Comparison of ENCODE assay signal across 28 cellular contexts in genomic region chr15:82306791-82307713, GRCh38. TPM values are rescaled to one million over a fixed set of nuclear protein-coding genes. Genes with fewer than 3 reads are reported as not detected.
DNase-seq lines count a peak whose midpoint lies in the region; ATAC-seq, FAIRE-seq and TF ChIP-seq lines count a peak whose summit lies in the region.
"Had no signal": no experiment of that assay in that cellular context is flagged by ENCODE, and none has a peak within 500 bp of the region (broad histone marks: within the 10 kb centered on the region; RNA-seq: fewer than 3 reads in every experiment).

No MANE protein-coding gene starts in this region.

- no peaks in the 10 kb centered on the region for H3K4me1 Mint-ChIP-seq in activated CD8-positive, alpha-beta memory T cell treated with anti-CD3 and anti-CD28 coated beads, Interleukin-2, amount 10 ng/mL, durations not matched to agents 7 days and 5 days
- peaks cover 10% of the 10 kb centered on the region for H3K4me1 Mint-ChIP-seq in activated CD4-positive, alpha-beta T cell treated with anti-CD3 and anti-CD28 coated beads, Interleukin-2, amount 10 ng/mL, durations not matched to agents 7 days and 5 days
- H3K4me1 Mint-ChIP-seq: activated naive CD8-positive, alpha-beta T cell treated with anti-CD3 and anti-CD28 coated beads for 36 hours; activated T-helper 17 cell treated with anti-CD3 and anti-CD28 coated beads, Interleukin-2, amount 50 U/mL, for 72 hours; naive B cell had no signal

- H3K9me3 Mint-ChIP-seq in activated CD8-positive, alpha-beta memory T cell treated with anti-CD3 and anti-CD28 coated beads, Interleukin-2, amount 10 ng/mL, durations not matched to agents 7 days and 5 days (ENCODE audit: low read depth): peaks cover 3% of the 10 kb centered on the region
- peaks cover 4% of the 10 kb centered on the region for H3K9me3 Mint-ChIP-seq in activated CD4-positive, alpha-beta T cell treated with anti-CD3 and anti-CD28 coated beads, Interleukin-2, amount 10 ng/mL, durations not matched to agents 7 days and 5 days
- H3K9me3 Mint-ChIP-seq: T-helper 1 cell treated with Interleukin-12 subunit alpha and Interleukin-12 subunit beta and Interleukin-4 antibody, amounts not matched to agents 30 μg/mL and 1 μg/mL, for 36 hours had no signal

- no peak overlapping the region for H3K4me2 ChIP-seq in K562 (ENCODE audit: insufficient read depth, low read length)

- no peak overlapping the region for H3K27ac Mint-ChIP-seq in activated CD8-positive, alpha-beta memory T cell treated with anti-CD3 and anti-CD28 coated beads, Interleukin-2, amount 10 ng/mL, durations not matched to agents 7 days and 5 days
- no peak overlapping the region for H3K27ac Mint-ChIP-seq in activated CD4-positive, alpha-beta T cell treated with anti-CD3 and anti-CD28 coated beads, Interleukin-2, amount 10 ng/mL, durations not matched to agents 7 days and 5 days
- H3K27ac Mint-ChIP-seq: activated naive CD8-positive, alpha-beta T cell treated with anti-CD3 and anti-CD28 coated beads for 36 hours; activated T-helper 17 cell treated with anti-CD3 and anti-CD28 coated beads, Interleukin-2, amount 50 U/mL, for 72 hours; T-helper 1 cell treated with Interleukin-12 subunit alpha and Interleukin-12 subunit beta and Interleukin-4 antibody, amounts not matched to agents 30 μg/mL and 1 μg/mL, for 36 hours had no signal

- H3K36me3 ChIP-seq in K562 (ENCODE audit: control insufficient read depth, insufficient read depth, low read length) (no peaks in the 10 kb centered on the region), vagina (no peaks in the 10 kb centered on the region)
- H3K36me3 ChIP-seq: ascending aorta, thoracic aorta had no signal

- H3K9me3 ChIP-seq in K562 (replicated peaks; ENCODE audit: control insufficient read depth, insufficient read depth, low read depth, low read length): no peaks in the 10 kb centered on the region
- no peaks in the 10 kb centered on the region for H3K9me3 ChIP-seq in vagina
- H3K9me3 ChIP-seq: ascending aorta had no signal

- H3K27me3 ChIP-seq in K562 (ENCODE audit: control insufficient read depth in 2 of 2, insufficient read depth in 2 of 2, low read length in 2 of 2): peaks cover 3 to 15% of the 10 kb centered on the region in 2 experiments; a peak in 2 of 5 replicates
- H3K27me3 ChIP-seq in vagina: no peaks in the 10 kb centered on the region
- H3K27me3 ChIP-seq: ascending aorta had no signal

- CTCF ChIA-PET in activated CD8-positive, alpha-beta memory T cell treated with anti-CD3 and anti-CD28 coated beads, Interleukin-2, amount 10 ng/mL, durations not matched to agents 7 days and 5 days (lab: Charles Lee): no interaction called here
- CTCF ChIA-PET in K562 (lab: Yijun Ruan, JAX; ENCODE audit: low intra/inter-chr PET ratio): no interaction called here
- CTCF ChIA-PET in activated CD4-positive, alpha-beta T cell treated with anti-CD3 and anti-CD28 coated beads, Interleukin-2, amount 10 ng/mL, durations not matched to agents 7 days and 5 days (lab: Charles Lee): interaction anchor here (1.5 kb wide), 1 partner anchor 13 kb away, joined by 3 read pairs; no protein-coding TSS in a partner anchor

- ATAC-seq in activated CD8-positive, alpha-beta memory T cell treated with anti-CD3 and anti-CD28 coated beads, Interleukin-2, amount 10 ng/mL, durations not matched to agents 7 days and 5 days: no peak
- peak; percentile 57; the same call in 2 of the 3 replicates for ATAC-seq in K562
- ATAC-seq in left lobe of liver: no peak
- no peak for ATAC-seq in GM19455 (IDR thresholded peaks at IDR 0.05; ENCODE audit: unreplicated experiment)
- ATAC-seq: activated T-helper 17 cell treated with anti-CD3 and anti-CD28 coated beads, Interleukin-2, amount 50 U/mL, for 72 hours; left colon had no signal

- DNase-seq in activated CD8-positive, alpha-beta memory T cell treated with anti-CD3 and anti-CD28 coated beads for 24 hours: peak; percentile 40
- no peak for DNase-seq in activated CD8-positive, alpha-beta memory T cell treated with anti-CD3 and anti-CD28 coated beads, Interleukin-2, amount 10 ng/mL, durations not matched to agents 7 days and 5 days
- DNase-seq in K562 (ENCODE audit: extremely low read depth in 1 of 4, low spot score in 3 of 4): no peak
- DNase-seq in left lobe of liver (ENCODE audit: low spot score): peak; percentile 19
- DNase-seq in vagina (ENCODE audit: extremely low spot score in 2 of 2): peak; percentile 71 to 88
- DNase-seq in NCI-H1092 (lab: John Stamatoyannopoulos, UW): no peak
- no peak for DNase-seq in activated CD4-positive, alpha-beta T cell treated with anti-CD3 and anti-CD28 coated beads, Interleukin-2, amount 10 ng/mL, durations not matched to agents 7 days and 5 days
- DNase-seq: activated CD4-positive, alpha-beta T cell treated with anti-CD3 and anti-CD28 coated beads for 4 hours; activated naive CD8-positive, alpha-beta T cell treated with anti-CD3 and anti-CD28 coated beads for 36 hours; caudate nucleus; CD8-positive, alpha-beta memory T cell; left colon; mesenchymal stem cell; naive B cell; NCI-H1105; NCI-H2081; NCI-H345; NCI-H774; retina; stimulated activated CD4-positive, alpha-beta T cell treated with anti-CD3 and anti-CD28 coated beads, Interleukin-4, amount 100 ng/mL, for 24 hours; stimulated activated naive CD4-positive, alpha-beta T cell had no signal

- peaks cover 3 to 4% of the 10 kb centered on the region in 2 experiments; a peak in 2 of 5 replicates for H3K4me1 ChIP-seq in K562 (replicated peaks in 1 of 2; ENCODE audit: control insufficient read depth in 2 of 2, insufficient read depth in 2 of 2, low read length in 2 of 2)
- no peaks in the 10 kb centered on the region for H3K4me1 ChIP-seq in vagina
- H3K4me1 ChIP-seq: ascending aorta had no signal

- POLR2A ChIA-PET in K562 (lab: Yijun Ruan, JAX): no interaction called here
- POLR2A ChIA-PET in activated CD4-positive, alpha-beta T cell treated with anti-CD3 and anti-CD28 coated beads, Interleukin-2, amount 10 ng/mL, durations not matched to agents 7 days and 5 days (lab: Charles Lee): no interaction called here

- WGBS in K562 (ENCODE audit: insufficient coverage, low coverage, missing lambda C conversion rate): 39% methylated on average over 15 of the region's 16 CpGs

- in situ Hi-C loops in K562 (cut with MboI): no loop called here

- H4K20me1 ChIP-seq in K562 (replicated peaks; ENCODE audit: control insufficient read depth, insufficient read depth, low read length): no peaks in the 10 kb centered on the region

- no peaks in the 10 kb centered on the region for H3K9me1 ChIP-seq in K562 (ENCODE audit: control insufficient read depth, insufficient read depth, low read length)

- H3K79me2 ChIP-seq in K562 (ENCODE audit: control insufficient read depth, insufficient read depth, low read length): no peaks in the 10 kb centered on the region

- no peak for TF ChIP-seq EP300 in K562 (IDR thresholded peaks at IDR 0.05; ENCODE audit: low read length)

- no peaks in the 10 kb centered on the region for H3K36me3 Mint-ChIP-seq in activated CD8-positive, alpha-beta memory T cell treated with anti-CD3 and anti-CD28 coated beads, Interleukin-2, amount 10 ng/mL, durations not matched to agents 7 days and 5 days
- H3K36me3 Mint-ChIP-seq in activated CD4-positive, alpha-beta T cell treated with anti-CD3 and anti-CD28 coated beads, Interleukin-2, amount 10 ng/mL, durations not matched to agents 7 days and 5 days (ENCODE audit: low read depth): no peaks in the 10 kb centered on the region

- TF ChIP-seq RAD21 in K562 (CRISPR knock-in tag; conservative IDR thresholded peaks at IDR 0.05 in 1 of 2, IDR thresholded peaks at IDR 0.05 in 1 of 2): no peak

- no peak for FAIRE-seq in K562 (lab: Jason Lieb, UNC)
- FAIRE-seq: G401.6 had no signal

- intact Hi-C loops in K562 (cut with micrococcal nuclease) (no loop called here), vagina (cut with DNase I) (no loop called here)

- no peak overlapping the region for H3K9ac ChIP-seq in K562 (ENCODE audit: insufficient read depth in 1 of 2, low read depth in 2 of 2, low read length in 2 of 2)

- TF ChIP-seq POLR2A in K562 (conservative IDR thresholded peaks at IDR 0.05): no peak
- no peak for TF ChIP-seq POLR2A in vagina (IDR thresholded peaks at IDR 0.05)

- H3K4me3 ChIP-seq in K562: no peak overlapping the region
- no peak overlapping the region for H3K4me3 ChIP-seq in vagina
- H3K4me3 ChIP-seq: ascending aorta, thoracic aorta had no signal

- no peak overlapping the region for H3K27ac ChIP-seq in K562 (ENCODE audit: extremely low read depth, low read depth, low read length)
- no peak overlapping the region for H3K27ac ChIP-seq in vagina
- H3K27ac ChIP-seq: 22Rv1, ascending aorta, thoracic aorta had no signal

- H3K4me3 Mint-ChIP-seq in activated CD8-positive, alpha-beta memory T cell treated with anti-CD3 and anti-CD28 coated beads, Interleukin-2, amount 10 ng/mL, durations not matched to agents 7 days and 5 days: no peak overlapping the region
- no peak overlapping the region for H3K4me3 Mint-ChIP-seq in activated CD4-positive, alpha-beta T cell treated with anti-CD3 and anti-CD28 coated beads, Interleukin-2, amount 10 ng/mL, durations not matched to agents 7 days and 5 days
- H3K4me3 Mint-ChIP-seq: activated naive CD8-positive, alpha-beta T cell treated with anti-CD3 and anti-CD28 coated beads for 36 hours; activated T-helper 17 cell treated with anti-CD3 and anti-CD28 coated beads, Interleukin-2, amount 50 U/mL, for 72 hours; CD8-positive, alpha-beta memory T cell; naive B cell; T-helper 1 cell treated with Interleukin-12 subunit alpha and Interleukin-12 subunit beta and Interleukin-4 antibody, amounts not matched to agents 30 μg/mL and 1 μg/mL, for 36 hours had no signal

- BruUV-seq in K562 (replicated peaks; lab: Mats Ljungman, UMichigan): no TSS peak

- peaks cover 3% of the 10 kb centered on the region for H3K27me3 Mint-ChIP-seq in activated CD8-positive, alpha-beta memory T cell treated with anti-CD3 and anti-CD28 coated beads, Interleukin-2, amount 10 ng/mL, durations not matched to agents 7 days and 5 days
- H3K27me3 Mint-ChIP-seq in activated CD4-positive, alpha-beta T cell treated with anti-CD3 and anti-CD28 coated beads, Interleukin-2, amount 10 ng/mL, durations not matched to agents 7 days and 5 days: peaks cover 4% of the 10 kb centered on the region
- H3K27me3 Mint-ChIP-seq: activated naive CD8-positive, alpha-beta T cell treated with anti-CD3 and anti-CD28 coated beads for 36 hours; activated T-helper 17 cell treated with anti-CD3 and anti-CD28 coated beads, Interleukin-2, amount 50 U/mL, for 72 hours had no signal

- TF ChIP-seq CTCF in K562 (IDR thresholded peaks at IDR 0.05 in 2 of 3, conservative IDR thresholded peaks at IDR 0.05 in 1 of 3; ENCODE audit: insufficient read depth in 2 of 3, low read depth in 1 of 3, low read length in 3 of 3): no peak
- no peak for TF ChIP-seq CTCF in vagina (IDR thresholded peaks at IDR 0.05)

- no peak overlapping the region for H2AFZ ChIP-seq in K562 (ENCODE audit: low read depth, low read length)

RNA-seq across cellular contexts. Expression of gene GOLGA6L10, which starts 42.2 kb away (rescaled TPM):
- 1 to 10 TPM in 1 of 2 experiments, under 1 TPM in 1; 0.91 to 2.2 TPM for total RNA-seq in activated CD8-positive, alpha-beta memory T cell treated with anti-CD3 and anti-CD28 coated beads, Interleukin-2, amount 10 ng/mL, durations not matched to agents 7 days and 5 days
- total RNA-seq in K562 (2011; cell fraction: chromatin; rRNA removed; ENCODE audit: low replicate concordance): 10.5 and 22.9 TPM in 2 replicates
- 4.5 and 5.5 TPM in 2 replicates for total RNA-seq in K562 (2011; cell fraction: nucleolus; rRNA removed)
- 22.1 and 29.5 TPM in 2 replicates for total RNA-seq in K562 (2011; cell fraction: nucleoplasm; rRNA removed)
- total RNA-seq in K562 (2014; rRNA removed): 2.4 and 2.7 TPM in 2 replicates
- 1.9 and 3.0 TPM in 2 replicates for total RNA-seq in K562 (2014; rRNA removed; fragmentation: Illumina TruSeq; extraction: Trizol)
- 2.0 TPM in 2 replicates for total RNA-seq in K562 (2015; rRNA removed; fragmentation: Illumina TruSeq; extraction: Trizol)
- total RNA-seq in K562 (2021): 2.2 TPM in 2 replicates
- 4.0 and 4.1 TPM in 2 replicates for polyA plus RNA-seq in K562 (2011; rRNA removed)
- polyA plus RNA-seq in K562 (2011; cell fraction: cytosol; rRNA removed): 0.22 and 0.60 TPM in 2 replicates
- 6.1 and 8.4 TPM in 2 replicates for polyA plus RNA-seq in K562 (2011; cell fraction: nucleus; rRNA removed)
- 1.3 and 3.8 TPM in 2 replicates for polyA plus RNA-seq in K562 (2012)
- 1.5 and 2.0 TPM in 2 replicates for polyA plus RNA-seq in K562 (2014; fragmentation: Illumina TruSeq; extraction: Trizol)
- under 1 TPM; 0.32 to 0.34 TPM for polyA plus RNA-seq in K562 (2014; fragmentation: Nextera tagmentation; extraction: Ambion mirVana)
- 2.7 and 7.1 TPM in 2 replicates for polyA plus RNA-seq in K562 (2014; rRNA removed)
- polyA minus RNA-seq in K562 (2011; rRNA and poly(A)+ RNA removed): 2.1 and 2.2 TPM in 2 replicates
- polyA minus RNA-seq in K562 (2011; cell fraction: cytosol; rRNA and poly(A)+ RNA removed): 0.86 TPM in 1 of 2 replicates, not detected in the other
- 3.4 and 7.1 TPM in 2 replicates for polyA minus RNA-seq in K562 (2011; cell fraction: nucleus; rRNA and poly(A)+ RNA removed)
- 0.48 TPM for total RNA-seq in left lobe of liver
- total RNA-seq in vagina: 3.4 TPM
- total RNA-seq in activated CD4-positive, alpha-beta T cell treated with anti-CD3 and anti-CD28 coated beads, Interleukin-2, amount 10 ng/mL, durations not matched to agents 7 days and 5 days: under 1 TPM; 0.54 to 0.97 TPM

RNA-seq across cellular contexts. Expression of gene SAXO2, which starts 44.4 kb away (rescaled TPM):
- total RNA-seq in activated CD8-positive, alpha-beta memory T cell treated with anti-CD3 and anti-CD28 coated beads, Interleukin-2, amount 10 ng/mL, durations not matched to agents 7 days and 5 days: not detected
- total RNA-seq in K562 (2011; cell fraction: chromatin; rRNA removed; ENCODE audit: low replicate concordance): 7.6 and 10.0 TPM in 2 replicates
- total RNA-seq in K562 (2011; cell fraction: nucleolus; rRNA removed): 7.0 and 21.3 TPM in 2 replicates
- total RNA-seq in K562 (2011; cell fraction: nucleoplasm; rRNA removed): 17.5 and 28.9 TPM in 2 replicates
- total RNA-seq in K562 (2014; rRNA removed): 3.2 and 8.5 TPM in 2 replicates
- total RNA-seq in K562 (2014; rRNA removed; fragmentation: Illumina TruSeq; extraction: Trizol): 3.1 and 3.6 TPM in 2 replicates
- 5.0 and 8.6 TPM in 2 replicates for total RNA-seq in K562 (2015; rRNA removed; fragmentation: Illumina TruSeq; extraction: Trizol)
- total RNA-seq in K562 (2021): 5.7 and 8.2 TPM in 2 replicates
- 12.0 and 14.2 TPM in 2 replicates for polyA plus RNA-seq in K562 (2011; rRNA removed)
- 4.0 and 5.6 TPM in 2 replicates for polyA plus RNA-seq in K562 (2011; cell fraction: cytosol; rRNA removed)
- 10.9 and 12.6 TPM in 2 replicates for polyA plus RNA-seq in K562 (2011; cell fraction: nucleus; rRNA removed)
- polyA plus RNA-seq in K562 (2012): 7.6 and 9.3 TPM in 2 replicates
- polyA plus RNA-seq in K562 (2014; fragmentation: Illumina TruSeq; extraction: Trizol): 3.8 and 4.5 TPM in 2 replicates
- polyA plus RNA-seq in K562 (2014; fragmentation: Nextera tagmentation; extraction: Ambion mirVana): 1 to 10 TPM; 6.0 to 9.5 TPM
- polyA plus RNA-seq in K562 (2014; rRNA removed): 9.6 and 10.0 TPM in 2 replicates
- 0.67 and 2.9 TPM in 2 replicates for polyA minus RNA-seq in K562 (2011; rRNA and poly(A)+ RNA removed)
- polyA minus RNA-seq in K562 (2011; cell fraction: cytosol; rRNA and poly(A)+ RNA removed): 0.29 TPM in 1 of 2 replicates, not detected in the other
- polyA minus RNA-seq in K562 (2011; cell fraction: nucleus; rRNA and poly(A)+ RNA removed): 9.7 and 18.3 TPM in 2 replicates
- 0.58 TPM for total RNA-seq in left lobe of liver
- total RNA-seq in vagina: not detected
- total RNA-seq in activated CD4-positive, alpha-beta T cell treated with anti-CD3 and anti-CD28 coated beads, Interleukin-2, amount 10 ng/mL, durations not matched to agents 7 days and 5 days: 10 to 100 TPM; 13.9 to 14.3 TPM
- total RNA-seq: activated T-helper 17 cell treated with anti-CD3 and anti-CD28 coated beads, Interleukin-2, amount 50 U/mL, for 72 hours; ascending aorta; thoracic aorta had no signal

RNA-seq across cellular contexts. Expression of gene EFL1, which starts 44.5 kb away (rescaled TPM):
- 10 to 100 TPM; 27.2 to 29.4 TPM for total RNA-seq in activated CD8-positive, alpha-beta memory T cell treated with anti-CD3 and anti-CD28 coated beads, Interleukin-2, amount 10 ng/mL, durations not matched to agents 7 days and 5 days
- 29.4 and 54.1 TPM in 2 replicates for total RNA-seq in K562 (2011; cell fraction: chromatin; rRNA removed; ENCODE audit: low replicate concordance)
- 14.3 and 17.9 TPM in 2 replicates for total RNA-seq in K562 (2011; cell fraction: nucleolus; rRNA removed)
- 20.7 and 30.6 TPM in 2 replicates for total RNA-seq in K562 (2011; cell fraction: nucleoplasm; rRNA removed)
- total RNA-seq in K562 (2014; rRNA removed) (14.0 and 18.0 TPM in 2 replicates), K562 (2014; rRNA removed; fragmentation: Illumina TruSeq; extraction: Trizol) (24.3 and 26.6 TPM in 2 replicates), K562 (2015; rRNA removed; fragmentation: Illumina TruSeq; extraction: Trizol) (21.8 and 23.0 TPM in 2 replicates), K562 (2021) (16.6 and 17.4 TPM in 2 replicates), left lobe of liver (6.7 TPM), vagina (13.3 TPM)
- polyA plus RNA-seq in K562 (2011; rRNA removed) (17.1 and 26.2 TPM in 2 replicates), K562 (2014; fragmentation: Illumina TruSeq; extraction: Trizol) (17.9 and 32.5 TPM in 2 replicates), K562 (2014; fragmentation: Nextera tagmentation; extraction: Ambion mirVana) (10 to 100 TPM in 1 of 2 experiments, 1 to 10 TPM in 1; 4.8 to 16.9 TPM), K562 (2014; rRNA removed) (13.4 and 14.7 TPM in 2 replicates)
- 5.6 and 7.8 TPM in 2 replicates for polyA plus RNA-seq in K562 (2011; cell fraction: cytosol; rRNA removed)
- 11.1 and 12.7 TPM in 2 replicates for polyA plus RNA-seq in K562 (2011; cell fraction: nucleus; rRNA removed)
- polyA plus RNA-seq in K562 (2012): 11.9 and 12.9 TPM in 2 replicates
- 39.6 and 46.1 TPM in 2 replicates for polyA minus RNA-seq in K562 (2011; rRNA and poly(A)+ RNA removed)
- polyA minus RNA-seq in K562 (2011; cell fraction: cytosol; rRNA and poly(A)+ RNA removed): 16.9 and 21.6 TPM in 2 replicates
- polyA minus RNA-seq in K562 (2011; cell fraction: nucleus; rRNA and poly(A)+ RNA removed): 20.9 and 29.1 TPM in 2 replicates
- total RNA-seq in activated CD4-positive, alpha-beta T cell treated with anti-CD3 and anti-CD28 coated beads, Interleukin-2, amount 10 ng/mL, durations not matched to agents 7 days and 5 days: 10 to 100 TPM; 28.4 to 31.6 TPM

Comparison
In these comparisons a context has a peak if more than half of its experiments do, and no peak if none do; other contexts are left out.
1. DNase-seq: peak in activated CD8-positive, alpha-beta memory T cell treated with anti-CD3 and anti-CD28 coated beads for 24 hours (single experiment), left lobe of liver (single experiment) and vagina (2 of 2); none in activated CD8-positive, alpha-beta memory T cell treated with anti-CD3 and anti-CD28 coated beads, Interleukin-2, amount 10 ng/mL, durations not matched to agents 7 days and 5 days (single experiment), K562 (0 of 4), NCI-H1092 (single experiment) and activated CD4-positive, alpha-beta T cell treated with anti-CD3 and anti-CD28 coated beads, Interleukin-2, amount 10 ng/mL, durations not matched to agents 7 days and 5 days (single experiment).